ENCODE assay signal across 2 cellular contexts in the genomic region with DNA sequence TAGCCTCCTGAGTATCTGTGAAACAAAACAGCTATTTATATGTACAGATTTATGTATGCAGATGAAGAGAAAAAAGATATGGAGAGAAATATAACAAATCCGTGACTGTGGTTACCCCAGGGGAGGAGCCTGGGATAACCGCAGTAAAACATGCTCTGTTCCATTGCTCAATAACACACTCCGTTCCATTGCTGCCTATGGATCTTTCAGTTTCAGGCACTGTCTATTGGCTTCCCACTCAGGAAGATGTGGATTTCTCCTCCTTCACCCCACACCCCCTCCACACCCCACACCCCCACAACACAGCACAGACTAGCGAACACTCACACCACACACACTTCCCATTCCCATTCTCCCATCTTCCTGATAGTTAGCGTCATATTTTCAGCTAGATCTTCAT.
TF ChIP-seq lines count a peak whose summit lies in the region.

No MANE protein-coding gene starts in this region.

TF ChIP-seq in K562, 482 proteins besides CTCF, POLR2A, EP300 and RAD21 (continues in another document):
- TF ChIP-seq, protein P1, sequence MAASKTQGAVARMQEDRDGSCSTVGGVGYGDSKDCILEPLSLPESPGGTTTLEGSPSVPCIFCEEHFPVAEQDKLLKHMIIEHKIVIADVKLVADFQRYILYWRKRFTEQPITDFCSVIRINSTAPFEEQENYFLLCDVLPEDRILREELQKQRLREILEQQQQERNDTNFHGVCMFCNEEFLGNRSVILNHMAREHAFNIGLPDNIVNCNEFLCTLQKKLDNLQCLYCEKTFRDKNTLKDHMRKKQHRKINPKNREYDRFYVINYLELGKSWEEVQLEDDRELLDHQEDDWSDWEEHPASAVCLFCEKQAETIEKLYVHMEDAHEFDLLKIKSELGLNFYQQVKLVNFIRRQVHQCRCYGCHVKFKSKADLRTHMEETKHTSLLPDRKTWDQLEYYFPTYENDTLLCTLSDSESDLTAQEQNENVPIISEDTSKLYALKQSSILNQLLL (CRISPR knock-in tag; IDR thresholded peaks at IDR 0.05; ENCODE audit: borderline replicate concordance), result no peak
- TF ChIP-seq ZNF79 (CRISPR knock-in tag; IDR thresholded peaks at IDR 0.05; ENCODE audit: low read depth) (no peak), CHCHD3 (CRISPR knock-in tag; IDR thresholded peaks at IDR 0.05) (no peak), DMBX1 (CRISPR knock-in tag; IDR thresholded peaks at IDR 0.05; ENCODE audit: borderline replicate concordance) (peak; percentile 13; the same call in 1 of the 2 replicates), RCOR1 (IDR thresholded peaks at IDR 0.05; ENCODE audit: borderline replicate concordance in 1 of 2, low read depth in 2 of 2, low read length in 2 of 2) (peak in 1 of 2 experiments; percentile 18; a peak in 1 of 4 replicates), ZNF347 (CRISPR knock-in tag; IDR thresholded peaks at IDR 0.05; ENCODE audit: low read depth) (no peak), ZBTB8A (IDR thresholded peaks at IDR 0.05; ENCODE audit: partially characterized antibody) (no peak), SIN3A (IDR thresholded peaks at IDR 0.05; ENCODE audit: borderline replicate concordance in 2 of 2, control insufficient read depth in 1 of 2, low read depth in 2 of 2, low read length in 2 of 2) (no peak), CEBPB (tag; IDR thresholded peaks at IDR 0.05) (peak; percentile 48), NUFIP1 (IDR thresholded peaks at IDR 0.05; ENCODE audit: partially characterized antibody) (no peak)
- TF ChIP-seq, protein P2, sequence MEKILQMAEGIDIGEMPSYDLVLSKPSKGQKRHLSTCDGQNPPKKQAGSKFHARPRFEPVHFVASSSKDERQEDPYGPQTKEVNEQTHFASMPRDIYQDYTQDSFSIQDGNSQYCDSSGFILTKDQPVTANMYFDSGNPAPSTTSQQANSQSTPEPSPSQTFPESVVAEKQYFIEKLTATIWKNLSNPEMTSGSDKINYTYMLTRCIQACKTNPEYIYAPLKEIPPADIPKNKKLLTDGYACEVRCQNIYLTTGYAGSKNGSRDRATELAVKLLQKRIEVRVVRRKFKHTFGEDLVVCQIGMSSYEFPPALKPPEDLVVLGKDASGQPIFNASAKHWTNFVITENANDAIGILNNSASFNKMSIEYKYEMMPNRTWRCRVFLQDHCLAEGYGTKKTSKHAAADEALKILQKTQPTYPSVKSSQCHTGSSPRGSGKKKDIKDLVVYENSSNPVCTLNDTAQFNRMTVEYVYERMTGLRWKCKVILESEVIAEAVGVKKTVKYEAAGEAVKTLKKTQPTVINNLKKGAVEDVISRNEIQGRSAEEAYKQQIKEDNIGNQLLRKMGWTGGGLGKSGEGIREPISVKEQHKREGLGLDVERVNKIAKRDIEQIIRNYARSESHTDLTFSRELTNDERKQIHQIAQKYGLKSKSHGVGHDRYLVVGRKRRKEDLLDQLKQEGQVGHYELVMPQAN (IDR thresholded peaks at IDR 0.05; ENCODE audit: borderline replicate concordance), result no peak
- TF ChIP-seq, protein P3, sequence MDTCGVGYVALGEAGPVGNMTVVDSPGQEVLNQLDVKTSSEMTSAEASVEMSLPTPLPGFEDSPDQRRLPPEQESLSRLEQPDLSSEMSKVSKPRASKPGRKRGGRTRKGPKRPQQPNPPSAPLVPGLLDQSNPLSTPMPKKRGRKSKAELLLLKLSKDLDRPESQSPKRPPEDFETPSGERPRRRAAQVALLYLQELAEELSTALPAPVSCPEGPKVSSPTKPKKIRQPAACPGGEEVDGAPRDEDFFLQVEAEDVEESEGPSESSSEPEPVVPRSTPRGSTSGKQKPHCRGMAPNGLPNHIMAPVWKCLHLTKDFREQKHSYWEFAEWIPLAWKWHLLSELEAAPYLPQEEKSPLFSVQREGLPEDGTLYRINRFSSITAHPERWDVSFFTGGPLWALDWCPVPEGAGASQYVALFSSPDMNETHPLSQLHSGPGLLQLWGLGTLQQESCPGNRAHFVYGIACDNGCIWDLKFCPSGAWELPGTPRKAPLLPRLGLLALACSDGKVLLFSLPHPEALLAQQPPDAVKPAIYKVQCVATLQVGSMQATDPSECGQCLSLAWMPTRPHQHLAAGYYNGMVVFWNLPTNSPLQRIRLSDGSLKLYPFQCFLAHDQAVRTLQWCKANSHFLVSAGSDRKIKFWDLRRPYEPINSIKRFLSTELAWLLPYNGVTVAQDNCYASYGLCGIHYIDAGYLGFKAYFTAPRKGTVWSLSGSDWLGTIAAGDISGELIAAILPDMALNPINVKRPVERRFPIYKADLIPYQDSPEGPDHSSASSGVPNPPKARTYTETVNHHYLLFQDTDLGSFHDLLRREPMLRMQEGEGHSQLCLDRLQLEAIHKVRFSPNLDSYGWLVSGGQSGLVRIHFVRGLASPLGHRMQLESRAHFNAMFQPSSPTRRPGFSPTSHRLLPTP (IDR thresholded peaks at IDR 0.05; ENCODE audit: borderline replicate concordance, extremely low read depth, insufficient read length), result no peak
- TF ChIP-seq, protein P4, sequence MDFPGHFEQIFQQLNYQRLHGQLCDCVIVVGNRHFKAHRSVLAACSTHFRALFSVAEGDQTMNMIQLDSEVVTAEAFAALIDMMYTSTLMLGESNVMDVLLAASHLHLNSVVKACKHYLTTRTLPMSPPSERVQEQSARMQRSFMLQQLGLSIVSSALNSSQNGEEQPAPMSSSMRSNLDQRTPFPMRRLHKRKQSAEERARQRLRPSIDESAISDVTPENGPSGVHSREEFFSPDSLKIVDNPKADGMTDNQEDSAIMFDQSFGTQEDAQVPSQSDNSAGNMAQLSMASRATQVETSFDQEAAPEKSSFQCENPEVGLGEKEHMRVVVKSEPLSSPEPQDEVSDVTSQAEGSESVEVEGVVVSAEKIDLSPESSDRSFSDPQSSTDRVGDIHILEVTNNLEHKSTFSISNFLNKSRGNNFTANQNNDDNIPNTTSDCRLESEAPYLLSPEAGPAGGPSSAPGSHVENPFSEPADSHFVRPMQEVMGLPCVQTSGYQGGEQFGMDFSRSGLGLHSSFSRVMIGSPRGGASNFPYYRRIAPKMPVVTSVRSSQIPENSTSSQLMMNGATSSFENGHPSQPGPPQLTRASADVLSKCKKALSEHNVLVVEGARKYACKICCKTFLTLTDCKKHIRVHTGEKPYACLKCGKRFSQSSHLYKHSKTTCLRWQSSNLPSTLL (IDR thresholded peaks at IDR 0.05), result no peak
- TF ChIP-seq, protein P5, sequence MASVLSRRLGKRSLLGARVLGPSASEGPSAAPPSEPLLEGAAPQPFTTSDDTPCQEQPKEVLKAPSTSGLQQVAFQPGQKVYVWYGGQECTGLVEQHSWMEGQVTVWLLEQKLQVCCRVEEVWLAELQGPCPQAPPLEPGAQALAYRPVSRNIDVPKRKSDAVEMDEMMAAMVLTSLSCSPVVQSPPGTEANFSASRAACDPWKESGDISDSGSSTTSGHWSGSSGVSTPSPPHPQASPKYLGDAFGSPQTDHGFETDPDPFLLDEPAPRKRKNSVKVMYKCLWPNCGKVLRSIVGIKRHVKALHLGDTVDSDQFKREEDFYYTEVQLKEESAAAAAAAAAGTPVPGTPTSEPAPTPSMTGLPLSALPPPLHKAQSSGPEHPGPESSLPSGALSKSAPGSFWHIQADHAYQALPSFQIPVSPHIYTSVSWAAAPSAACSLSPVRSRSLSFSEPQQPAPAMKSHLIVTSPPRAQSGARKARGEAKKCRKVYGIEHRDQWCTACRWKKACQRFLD (CRISPR knock-in tag; IDR thresholded peaks at IDR 0.05), result peak; percentile 79
- TF ChIP-seq, protein P6, sequence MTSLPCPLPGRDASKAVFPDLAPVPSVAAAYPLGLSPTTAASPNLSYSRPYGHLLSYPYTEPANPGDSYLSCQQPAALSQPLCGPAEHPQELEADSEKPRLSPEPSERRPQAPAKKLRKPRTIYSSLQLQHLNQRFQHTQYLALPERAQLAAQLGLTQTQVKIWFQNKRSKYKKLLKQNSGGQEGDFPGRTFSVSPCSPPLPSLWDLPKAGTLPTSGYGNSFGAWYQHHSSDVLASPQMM (CRISPR knock-in tag; IDR thresholded peaks at IDR 0.05), result no peak

TF ChIP-seq in SK-N-SH, 30 proteins besides CTCF, POLR2A, EP300 and RAD21 (continued from another document):
- TF ChIP-seq RFX5 (IDR thresholded peaks at IDR 0.05; ENCODE audit: low read length), result no peak
